In the genomic region with DNA sequence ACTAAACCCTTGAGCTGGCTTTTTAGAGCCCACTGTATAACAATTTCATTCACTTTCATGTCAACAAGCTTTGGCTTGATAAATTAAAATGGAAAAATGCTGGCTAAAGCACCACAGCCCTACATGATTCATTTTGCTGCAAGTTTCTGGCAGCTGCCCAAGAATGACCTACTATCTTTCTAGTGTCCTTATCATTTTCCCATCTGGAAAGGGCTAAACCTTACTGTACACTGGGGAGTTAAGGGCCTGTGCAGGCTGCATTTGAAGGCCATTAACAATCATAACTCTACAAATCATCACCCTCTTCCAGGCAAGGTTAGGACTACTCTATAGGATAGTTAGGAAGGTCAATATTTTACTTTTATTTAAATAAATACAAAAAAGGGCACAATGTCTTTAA, we compare ENCODE assay signal across 1 cellular context.
A peak's percentile ranks its signal among the peaks of the same experiment; 100 is the strongest.
TF ChIP-seq lines count a peak whose summit lies in the region.

No MANE protein-coding gene starts in this region.

TF ChIP-seq in HEK293, 187 proteins besides CTCF, POLR2A, EP300 and RAD21 (continued from another document and continues in another):
- 0 out of 2 replicates have a peak, but pooled peaks have one; percentile 66 for TF ChIP-seq ZNF610 (tag by site-specific recombination; IDR thresholded peaks at IDR 0.05; ENCODE audit: borderline replicate concordance)
- TF ChIP-seq, protein P1, sequence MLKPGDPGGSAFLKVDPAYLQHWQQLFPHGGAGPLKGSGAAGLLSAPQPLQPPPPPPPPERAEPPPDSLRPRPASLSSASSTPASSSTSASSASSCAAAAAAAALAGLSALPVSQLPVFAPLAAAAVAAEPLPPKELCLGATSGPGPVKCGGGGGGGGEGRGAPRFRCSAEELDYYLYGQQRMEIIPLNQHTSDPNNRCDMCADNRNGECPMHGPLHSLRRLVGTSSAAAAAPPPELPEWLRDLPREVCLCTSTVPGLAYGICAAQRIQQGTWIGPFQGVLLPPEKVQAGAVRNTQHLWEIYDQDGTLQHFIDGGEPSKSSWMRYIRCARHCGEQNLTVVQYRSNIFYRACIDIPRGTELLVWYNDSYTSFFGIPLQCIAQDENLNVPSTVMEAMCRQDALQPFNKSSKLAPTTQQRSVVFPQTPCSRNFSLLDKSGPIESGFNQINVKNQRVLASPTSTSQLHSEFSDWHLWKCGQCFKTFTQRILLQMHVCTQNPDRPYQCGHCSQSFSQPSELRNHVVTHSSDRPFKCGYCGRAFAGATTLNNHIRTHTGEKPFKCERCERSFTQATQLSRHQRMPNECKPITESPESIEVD (tag by site-specific recombination; IDR thresholded peaks at IDR 0.05): peak; percentile 97
- no peak for TF ChIP-seq ZNF518A (tag by site-specific recombination; conservative IDR thresholded peaks at IDR 0.05; ENCODE audit: low read depth)
- TF ChIP-seq ZNF692 (tag by site-specific recombination; IDR thresholded peaks at IDR 0.05): peak; percentile 81
- TF ChIP-seq ZNF658 (tag by site-specific recombination; IDR thresholded peaks at IDR 0.05): no peak
- peak; percentile 97 for TF ChIP-seq FEZF1 (tag by site-specific recombination; IDR thresholded peaks at IDR 0.05)
- TF ChIP-seq ZSCAN16 (tag by site-specific recombination; IDR thresholded peaks at IDR 0.05): no peak
- no peak for TF ChIP-seq ZNF747 (tag by site-specific recombination; IDR thresholded peaks at IDR 0.05)
- TF ChIP-seq ZNF785 (tag by site-specific recombination; IDR thresholded peaks at IDR 0.05): no peak
- TF ChIP-seq SP3 (tag by site-specific recombination; IDR thresholded peaks at IDR 0.05): peak; percentile 44
- no peak for TF ChIP-seq ZNF16 (tag by site-specific recombination; IDR thresholded peaks at IDR 0.05; ENCODE audit: low read depth)
- no peak for TF ChIP-seq ZNF530 (tag by site-specific recombination; IDR thresholded peaks at IDR 0.05; ENCODE audit: low read depth)
- no peak for TF ChIP-seq ZNF549 (tag by site-specific recombination; IDR thresholded peaks at IDR 0.05)
- peak; percentile 90 for TF ChIP-seq ZNF24 (tag by site-specific recombination; IDR thresholded peaks at IDR 0.05)
- TF ChIP-seq GLI4 (tag by site-specific recombination; IDR thresholded peaks at IDR 0.05): no peak
- TF ChIP-seq ZBTB26 (tag by site-specific recombination; optimal IDR thresholded peaks at IDR 0.05): no peak
- peak; percentile 7; the same call in 1 of the 2 replicates for TF ChIP-seq ZNF626 (tag by site-specific recombination; IDR thresholded peaks at IDR 0.05)
- TF ChIP-seq ZNF623 (tag by site-specific recombination; IDR thresholded peaks at IDR 0.05): no peak
- peak; percentile 66; the same call in 1 of the 2 replicates for TF ChIP-seq ZNF664 (tag by site-specific recombination; IDR thresholded peaks at IDR 0.05)
- TF ChIP-seq ZNF510 (tag by site-specific recombination; IDR thresholded peaks at IDR 0.05; ENCODE audit: insufficient replicate concordance): peak; percentile 23
- TF ChIP-seq ZNF423 (tag by site-specific recombination; IDR thresholded peaks at IDR 0.05): peak; percentile 53; the same call in 1 of the 2 replicates
- TF ChIP-seq ZNF561 (tag by site-specific recombination; IDR thresholded peaks at IDR 0.05; ENCODE audit: borderline replicate concordance): peak; percentile 82
- TF ChIP-seq YY2 (tag by site-specific recombination; IDR thresholded peaks at IDR 0.05): no peak
- no peak for TF ChIP-seq ZNF555 (tag by site-specific recombination; conservative IDR thresholded peaks at IDR 0.05)
- peak; percentile 98 for TF ChIP-seq ZBTB44 (tag by site-specific recombination; IDR thresholded peaks at IDR 0.05)
- TF ChIP-seq PBX3 (CRISPR knock-in tag; IDR thresholded peaks at IDR 0.05): no peak
- TF ChIP-seq, protein P2, sequence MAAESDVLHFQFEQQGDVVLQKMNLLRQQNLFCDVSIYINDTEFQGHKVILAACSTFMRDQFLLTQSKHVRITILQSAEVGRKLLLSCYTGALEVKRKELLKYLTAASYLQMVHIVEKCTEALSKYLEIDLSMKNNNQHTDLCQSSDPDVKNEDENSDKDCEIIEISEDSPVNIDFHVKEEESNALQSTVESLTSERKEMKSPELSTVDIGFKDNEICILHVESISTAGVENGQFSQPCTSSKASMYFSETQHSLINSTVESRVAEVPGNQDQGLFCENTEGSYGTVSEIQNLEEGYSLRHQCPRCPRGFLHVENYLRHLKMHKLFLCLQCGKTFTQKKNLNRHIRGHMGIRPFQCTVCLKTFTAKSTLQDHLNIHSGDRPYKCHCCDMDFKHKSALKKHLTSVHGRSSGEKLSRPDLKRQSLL (tag by site-specific recombination; IDR thresholded peaks at IDR 0.05): 0 out of 2 replicates have a peak, but pooled peaks have one; percentile 17
- peak; percentile 77 for TF ChIP-seq GFI1B (tag by site-specific recombination; IDR thresholded peaks at IDR 0.05)
- TF ChIP-seq ZNF558 (tag by site-specific recombination; IDR thresholded peaks at IDR 0.05): peak; percentile 68; the same call in 1 of the 2 replicates
- TF ChIP-seq ZNF560 (tag by site-specific recombination; IDR thresholded peaks at IDR 0.05; ENCODE audit: borderline replicate concordance): no peak
- no peak for TF ChIP-seq ZNF777 (tag by site-specific recombination; IDR thresholded peaks at IDR 0.05; ENCODE audit: borderline replicate concordance)
- peak; percentile 94 for TF ChIP-seq WT1 (tag by site-specific recombination; IDR thresholded peaks at IDR 0.05)
- no peak for TF ChIP-seq ZNF132 (tag by site-specific recombination; IDR thresholded peaks at IDR 0.05; ENCODE audit: borderline replicate concordance)
- TF ChIP-seq ZSCAN18 (tag by site-specific recombination; IDR thresholded peaks at IDR 0.05): no peak
- peak; percentile 56; the same call in 1 of the 2 replicates for TF ChIP-seq MYNN (tag by site-specific recombination; IDR thresholded peaks at IDR 0.05; ENCODE audit: borderline replicate concordance)
- TF ChIP-seq ZNF184 (tag by site-specific recombination; IDR thresholded peaks at IDR 0.05): peak; percentile 92
- TF ChIP-seq ZNF521 (tag by site-specific recombination; IDR thresholded peaks at IDR 0.05): no peak
- no peak for TF ChIP-seq ZNF768 (tag by site-specific recombination; IDR thresholded peaks at IDR 0.05)
- no peak for TF ChIP-seq ZNF174 (tag by site-specific recombination; IDR thresholded peaks at IDR 0.05)
- TF ChIP-seq ZNF654 (tag by site-specific recombination; IDR thresholded peaks at IDR 0.05; ENCODE audit: low read depth): 0 out of 2 replicates have a peak, but pooled peaks have one; percentile 1
- TF ChIP-seq ZNF18 (tag by site-specific recombination; IDR thresholded peaks at IDR 0.05): peak; percentile 75; the same call in 1 of the 2 replicates
- peak; percentile 33; the same call in 1 of the 2 replicates for TF ChIP-seq SCRT2 (tag by site-specific recombination; IDR thresholded peaks at IDR 0.05)
- TF ChIP-seq OSR2 (tag by site-specific recombination; IDR thresholded peaks at IDR 0.05): peak; percentile 96
- no peak for TF ChIP-seq ZNF341 (tag by site-specific recombination; IDR thresholded peaks at IDR 0.05; ENCODE audit: low read depth)
